In genomic region chr7:32154797-32155196, GRCh38 we compare ENCODE assay signal across 16 cellular contexts.
A peak's percentile ranks its signal among the peaks of the same experiment; 100 is the strongest.
DNase-seq lines count a peak whose midpoint lies in the region; ATAC-seq and TF ChIP-seq lines count a peak whose summit lies in the region.
"Had no signal": no experiment of that assay in that cellular context is flagged by ENCODE, and none has a peak within 500 bp of the region (broad histone marks: within the 10 kb centered on the region; RNA-seq: fewer than 3 reads in every experiment).

No MANE protein-coding gene starts in this region.

- H3K9me3 ChIP-seq in left ventricle myocardium inferior (replicated peaks) (no peaks in the 10 kb centered on the region), tibial artery (no peaks in the 10 kb centered on the region)
- H3K9me3 ChIP-seq: adrenal gland, gastrocnemius medialis had no signal

- H3K27ac ChIP-seq in left ventricle myocardium inferior (replicated peaks) (peak overlapping the region; percentile 82), tibial artery (no peak overlapping the region)
- H3K27ac ChIP-seq: adrenal gland, gastrocnemius medialis had no signal

- intact Hi-C loops in left ventricle myocardium inferior (cut with micrococcal nuclease): no loop called here
- intact Hi-C loops in tibial artery (cut with DNase I; ENCODE audit: low total_unique reads): no loop called here

- H3K4me3 ChIP-seq in left ventricle myocardium inferior: no peak overlapping the region
- H3K4me3 ChIP-seq in tibial artery: no peak overlapping the region
- H3K4me3 ChIP-seq: adrenal gland, gastrocnemius medialis had no signal

- DNase-seq in NCI-H226: peak; percentile 91
- DNase-seq in cerebellar cortex (ENCODE audit: low spot score): peak; percentile 80
- peak; percentile 71 for DNase-seq in left ventricle myocardium inferior
- DNase-seq in tibial artery: peak; percentile 47 to 83
- no peak for DNase-seq in SIG-M5 (lab: John Stamatoyannopoulos, UW)
- no peak for DNase-seq in stimulated activated naive CD8-positive, alpha-beta T cell treated with anti-CD3 and anti-CD28 coated beads, Interleukin-15, Interleukin-2, amounts not matched to agents 100 U/mL and 50 U/mL, for 24 hours
- DNase-seq in stimulated activated CD4-positive, alpha-beta T cell treated with anti-CD3 and anti-CD28 coated beads, Interleukin-4, amount 100 ng/mL, for 24 hours: no peak
- DNase-seq in NCI-H82 treated with DMSO at 0.1 percent for 48 hours (lab: John Stamatoyannopoulos, UW; ENCODE audit: unreplicated experiment): no peak
- DNase-seq: activated CD4-positive, alpha-beta T cell treated with anti-CD3 and anti-CD28 coated beads for 4 hours; activated T-cell treated with anti-CD3 and anti-CD28 coated beads, Interleukin-2, amount 50 U/mL, for 1 hour; adrenal gland; CD8-positive, alpha-beta memory T cell; islet precursor cell; NCI-H1048; NCI-H2171 had no signal

- H3K4me1 ChIP-seq in left ventricle myocardium inferior (peaks cover 93% of the 10 kb centered on the region), tibial artery (peaks cover 0 to 20% (median 6%) of the 10 kb centered on the region in 4 donors)
- H3K4me1 ChIP-seq: adrenal gland, gastrocnemius medialis had no signal

- no peak for TF ChIP-seq CTCF in left ventricle myocardium inferior (IDR thresholded peaks at IDR 0.05; ENCODE audit: borderline replicate concordance)
- no peak for TF ChIP-seq CTCF in tibial artery (IDR thresholded peaks at IDR 0.05)

- ATAC-seq in stimulated activated naive CD8-positive, alpha-beta T cell treated with anti-CD3 and anti-CD28 coated beads, Interleukin-15, Interleukin-2, amounts not matched to agents 100 U/mL and 50 U/mL, for 24 hours: no peak

- H3K36me3 ChIP-seq in left ventricle myocardium inferior (no peaks in the 10 kb centered on the region), tibial artery (no peaks in the 10 kb centered on the region)
- H3K36me3 ChIP-seq: adrenal gland, gastrocnemius medialis had no signal

- no peaks in the 10 kb centered on the region for H3K27me3 ChIP-seq in left ventricle myocardium inferior (ENCODE audit: low read depth)
- H3K27me3 ChIP-seq in tibial artery: no peaks in the 10 kb centered on the region
- H3K27me3 ChIP-seq: adrenal gland, gastrocnemius medialis had no signal

Comparison
In these comparisons a context has a peak if more than half of its experiments do, and no peak if none do; other contexts are left out.
1. DNase-seq: peak in NCI-H226 (single experiment), cerebellar cortex (single experiment), left ventricle myocardium inferior (single experiment) and tibial artery (2 of 2); none in SIG-M5 (single experiment), stimulated activated naive CD8-positive, alpha-beta T cell treated with anti-CD3 and anti-CD28 coated beads, Interleukin-15, Interleukin-2, amounts not matched to agents 100 U/mL and 50 U/mL, for 24 hours (single experiment), stimulated activated CD4-positive, alpha-beta T cell treated with anti-CD3 and anti-CD28 coated beads, Interleukin-4, amount 100 ng/mL, for 24 hours (single experiment) and NCI-H82 treated with DMSO at 0.1 percent for 48 hours (single experiment).